Comparison of ENCODE assay signal across 16 cellular contexts in the genomic region with DNA sequence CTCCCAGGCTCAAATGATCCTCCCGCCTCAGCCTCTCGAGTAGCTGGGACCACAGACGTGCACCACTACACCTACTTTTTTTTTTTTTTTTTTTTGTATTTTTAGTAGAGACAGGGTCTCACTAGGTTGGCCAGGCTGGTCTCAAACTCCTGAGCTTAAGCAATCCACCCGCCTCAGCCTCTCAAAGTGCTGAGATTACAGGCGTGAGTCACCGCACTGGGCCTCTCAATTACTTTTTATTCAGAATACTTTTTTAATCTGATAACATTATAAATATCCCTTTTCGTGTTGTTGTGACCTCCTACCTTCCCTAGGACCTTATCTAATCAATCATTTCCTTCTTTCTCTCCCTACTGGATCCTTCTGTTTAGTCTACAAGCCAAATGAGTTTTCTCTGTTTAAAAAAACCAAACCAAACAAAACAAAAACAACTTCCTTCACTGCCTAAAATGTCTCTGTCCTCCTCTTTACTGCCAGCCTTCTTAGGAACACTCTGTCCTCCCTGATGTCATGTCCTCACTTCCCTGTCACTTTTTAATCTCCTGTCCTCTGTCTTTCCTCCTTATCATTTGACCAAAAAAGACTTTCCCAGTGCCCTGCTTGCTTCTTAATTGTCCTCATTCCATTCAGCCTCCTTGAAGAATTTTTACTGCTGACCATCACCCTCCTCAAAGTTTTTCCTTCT.
DNase-seq lines count a peak whose midpoint lies in the region; ATAC-seq, FAIRE-seq and TF ChIP-seq lines count a peak whose summit lies in the region.
"Had no signal": no experiment of that assay in that cellular context is flagged by ENCODE, and none has a peak within 500 bp of the region (broad histone marks: within the 10 kb centered on the region; RNA-seq: fewer than 3 reads in every experiment).

No MANE protein-coding gene starts in this region.

- H3K9me3 ChIP-seq in adipocyte (ENCODE audit: control insufficient read depth, low read length) (no peaks in the 10 kb centered on the region), gastroesophageal sphincter (no peaks in the 10 kb centered on the region), sigmoid colon (no peaks in the 10 kb centered on the region), mammary epithelial cell (replicated peaks; ENCODE audit: insufficient read depth, low read length) (no peaks in the 10 kb centered on the region), kidney (ENCODE audit: control insufficient read depth in 1 of 2, low read length in 2 of 2) (no peaks in the 10 kb centered on the region)
- H3K9me3 ChIP-seq: Peyer's patch had no signal

- H3K27me3 ChIP-seq in adipocyte (replicated peaks; ENCODE audit: control insufficient read depth, insufficient read depth, low read length) (no peaks in the 10 kb centered on the region), gastroesophageal sphincter (no peaks in the 10 kb centered on the region), sigmoid colon (no peaks in the 10 kb centered on the region), mammary epithelial cell (ENCODE audit: insufficient read depth, low read length) (no peaks in the 10 kb centered on the region)
- H3K27me3 ChIP-seq: Peyer's patch had no signal

- intact Hi-C loops in sigmoid colon (cut with DNase I) (loop anchor here (10.0 kb wide), 1 partner anchor 226 kb away; a partner anchor contains a TSS), mammary epithelial cell (cut with micrococcal nuclease) (no loop called here), kidney (cut with DNase I) (no loop called here)

- H4K20me1 ChIP-seq in mammary epithelial cell (ENCODE audit: insufficient read depth, low read length) = no peaks in the 10 kb centered on the region

- no peaks in the 10 kb centered on the region for H3K79me2 ChIP-seq in mammary epithelial cell (ENCODE audit: insufficient read depth, low read length)

- H3K27ac ChIP-seq in 22Rv1 (0 out of 2 replicates have a peak overlapping the region, but pooled peaks have one; percentile 12), gastroesophageal sphincter (peak overlapping the region; percentile 22 to 61 (median 44)), sigmoid colon (peak overlapping the region; percentile 17 to 87 (median 60)), mammary epithelial cell (ENCODE audit: insufficient read depth, low read depth, low read length) (no peak overlapping the region), kidney (ENCODE audit: low read depth in 2 of 2, low read length in 2 of 2) (no peak overlapping the region)

- no peak overlapping the region for H3K4me2 ChIP-seq in mammary epithelial cell (ENCODE audit: insufficient read depth, low read depth, low read length)

- dilution Hi-C loops in mammary epithelial cell (cut with HindIII; ENCODE audit: low sequenced_read_pairs) = no loop called here

- no TSS peak for BruUV-seq in mammary epithelial cell (replicated peaks; lab: Mats Ljungman, UMichigan)

- no peak for TF ChIP-seq EP300 in gastroesophageal sphincter (IDR thresholded peaks at IDR 0.05)
- peak in 2 of 4 donors; percentile 16 to 27 for TF ChIP-seq EP300 in sigmoid colon (IDR thresholded peaks at IDR 0.05)

- no peak for TF ChIP-seq POLR2A in gastroesophageal sphincter (IDR thresholded peaks at IDR 0.05)
- TF ChIP-seq POLR2A in sigmoid colon (IDR thresholded peaks at IDR 0.05) = no peak

- no peak overlapping the region for H2AFZ ChIP-seq in mammary epithelial cell (ENCODE audit: low read depth, low read length)

- H3K4me1 ChIP-seq in adipocyte (ENCODE audit: control insufficient read depth, insufficient read depth, low read length) = no peaks in the 10 kb centered on the region
- H3K4me1 ChIP-seq in gastroesophageal sphincter = peaks cover 0 to 57% (median 3%) of the 10 kb centered on the region in 3 donors
- peaks cover 0 to 54% (median 42%) of the 10 kb centered on the region in 4 donors for H3K4me1 ChIP-seq in sigmoid colon
- H3K4me1 ChIP-seq in mammary epithelial cell (ENCODE audit: insufficient read depth, low read length) = no peaks in the 10 kb centered on the region
- no peaks in the 10 kb centered on the region for H3K4me1 ChIP-seq in kidney (ENCODE audit: control insufficient read depth in 1 of 2, insufficient read depth in 1 of 2, low read depth in 1 of 2, low read length in 2 of 2)

- H3K36me3 ChIP-seq in adipocyte (ENCODE audit: control insufficient read depth, insufficient read depth, low read length, severe bottlenecking) (no peaks in the 10 kb centered on the region), gastroesophageal sphincter (no peaks in the 10 kb centered on the region), sigmoid colon (no peaks in the 10 kb centered on the region), mammary epithelial cell (ENCODE audit: insufficient read depth, low read length) (no peaks in the 10 kb centered on the region), kidney (ENCODE audit: control insufficient read depth in 1 of 2, insufficient read depth in 2 of 2, low read length in 2 of 2) (no peaks in the 10 kb centered on the region)
- H3K36me3 ChIP-seq: Peyer's patch had no signal

- ATAC-seq in gastroesophageal sphincter = no peak

- no peak overlapping the region for H3K9ac ChIP-seq in adipocyte (ENCODE audit: low read length)
- no peak overlapping the region for H3K9ac ChIP-seq in mammary epithelial cell (ENCODE audit: insufficient read depth, low read length)
- H3K9ac ChIP-seq in kidney (ENCODE audit: low read length in 2 of 2) = no peak overlapping the region

- in situ Hi-C loops in mammary epithelial cell (cut with MboI; ENCODE audit: low sequenced_read_pairs in 2 of 2) = no loop called here

- CTCF ChIA-PET in mammary epithelial cell (lab: Charles Lee; ENCODE audit: low non-redundant PET) = no interaction called here

- DNase-seq in adipocyte (ENCODE audit: low read depth) (peak; percentile 8), sigmoid colon (no peak), AG20443 (ENCODE audit: low spot score) (no peak), superior temporal gyrus (ENCODE audit: extremely low spot score) (no peak), mammary epithelial cell (no peak), kidney (no peak)
- DNase-seq: CD8-positive, alpha-beta memory T cell; Kasumi-1; NCI-H1417; NCI-H2029 treated with DMSO at 0.1 percent for 48 hours; NCI-H510A treated with DMSO at 0.1 percent for 48 hours; SHP77 had no signal

- FAIRE-seq in kidney (lab: Jason Lieb, UNC) = no peak
- FAIRE-seq: H54 had no signal

- no peak for TF ChIP-seq CTCF in 22Rv1 (IDR thresholded peaks at IDR 0.05)
- no peak for TF ChIP-seq CTCF in gastroesophageal sphincter (IDR thresholded peaks at IDR 0.05)
- TF ChIP-seq CTCF in sigmoid colon (IDR thresholded peaks at IDR 0.05) = no peak
- TF ChIP-seq CTCF in mammary epithelial cell (conservative IDR thresholded peaks at IDR 0.05 in 1 of 2, IDR thresholded peaks at IDR 0.05 in 1 of 2; ENCODE audit: extremely low read depth in 1 of 2, insufficient read depth in 1 of 2, low read depth in 1 of 2, low read length in 2 of 2) = no peak
- TF ChIP-seq CTCF in kidney (IDR thresholded peaks at IDR 0.05; ENCODE audit: borderline replicate concordance, extremely low read depth, insufficient read depth) = no peak

- WGBS in gastroesophageal sphincter (ENCODE audit: low coverage in 1 of 2), 2 donors = 58 to 89% methylated on average over 3 to 7 of the region's 7 CpGs
- 80 to 92% methylated on average over 7 of the region's 7 CpGs for WGBS in sigmoid colon, 2 donors
- 99% methylated on average over 7 of the region's 7 CpGs for WGBS in mammary epithelial cell (ENCODE audit: low coverage, missing lambda C conversion rate)

- H3K4me3 ChIP-seq in adipocyte (ENCODE audit: low read length) = no peak overlapping the region
- H3K4me3 ChIP-seq in gastroesophageal sphincter = no peak overlapping the region
- no peak overlapping the region for H3K4me3 ChIP-seq in sigmoid colon
- no peak overlapping the region for H3K4me3 ChIP-seq in mammary epithelial cell (replicated peaks in 1 of 3; ENCODE audit: insufficient read depth in 1 of 3, low read depth in 2 of 3, low read length in 3 of 3)
- no peak overlapping the region for H3K4me3 ChIP-seq in kidney (ENCODE audit: low read length in 2 of 2)
- H3K4me3 ChIP-seq: Peyer's patch had no signal

Comparison
In these comparisons a context has a peak if more than half of its experiments do, and no peak if none do; other contexts are left out.
1. H3K27ac ChIP-seq: peak in 22Rv1 (single experiment), gastroesophageal sphincter (4 of 4) and sigmoid colon (4 of 4); none in mammary epithelial cell (single experiment) and kidney (0 of 2).